8 cellular contexts compared by ENCODE assay signal in genomic region chr20:3820901-3821727, GRCh38. TPM values are rescaled to one million over a fixed set of nuclear protein-coding genes. Genes with fewer than 3 reads are reported as not detected.
DNase-seq lines count a peak whose midpoint lies in the region; ATAC-seq, FAIRE-seq and TF ChIP-seq lines count a peak whose summit lies in the region.

No MANE protein-coding gene starts in this region.

- FAIRE-seq in pancreas (lab: Jason Lieb, UNC), result no peak

- intact Hi-C loops in pancreas (cut with DNase I), result loop anchor here in 1 of 3 donors (5.0 kb wide), 1 partner anchor 34 kb away; the partner anchor contains the start of gene CENPB

- peak overlapping the region; percentile 78 for H3K4me3 Mint-ChIP-seq in endodermal cell

- ATAC-seq in pancreas (peak in 1 of 4 donors; percentile 1), GM19452 (IDR thresholded peaks at IDR 0.05; ENCODE audit: unreplicated experiment) (no peak), GM21526 (IDR thresholded peaks at IDR 0.05; ENCODE audit: low FRiP score, unreplicated experiment) (no peak)

- H3K4me1 ChIP-seq in endodermal cell (ENCODE audit: control insufficient read depth, insufficient read depth, low read length) (peaks cover 4% of the 10 kb centered on the region), pancreas (peaks cover 9 to 29% (median 21%) of the 10 kb centered on the region in 3 donors)

- H3K27ac Mint-ChIP-seq in endodermal cell, result peak overlapping the region; percentile 94

- peaks cover 5% of the 10 kb centered on the region for H3K4me1 Mint-ChIP-seq in endodermal cell

- H3K27ac ChIP-seq in endodermal cell (ENCODE audit: low read depth, low read length) (peak overlapping the region; percentile 97), pancreas (peak overlapping the region; percentile 98 to 100 (median 98))

- H3K27me3 Mint-ChIP-seq in endodermal cell (ENCODE audit: insufficient read depth), result peaks cover 5% of the 10 kb centered on the region

- peaks cover 14% of the 10 kb centered on the region for H3K36me3 ChIP-seq in endodermal cell (ENCODE audit: control insufficient read depth, insufficient read depth, low read length)
- peaks cover 0 to 27% (median 19%) of the 10 kb centered on the region in 3 donors for H3K36me3 ChIP-seq in pancreas

- H3K4me3 ChIP-seq in GM12875 (ENCODE audit: low read depth, low read length) (peak overlapping the region; percentile 77), LNCaP clone FGC (ENCODE audit: low read depth, low read length) (peak overlapping the region; percentile 59), endodermal cell (ENCODE audit: low read length) (peak overlapping the region; percentile 91), pancreas (peak overlapping the region; percentile 51 to 80 (median 65))

- WGBS in endodermal cell (ENCODE audit: insufficient coverage in 1 of 2, insufficient read length in 1 of 2), 2 experiments, result 62 to 73% methylated on average over 12 to 20 of the region's 20 CpGs
- 26 to 35% methylated on average over 20 of the region's 20 CpGs for WGBS in pancreas, 2 donors

- H3K9me3 ChIP-seq in endodermal cell (ENCODE audit: control insufficient read depth, low read length) (no peaks in the 10 kb centered on the region), pancreas (no peaks in the 10 kb centered on the region)

- H3K36me3 Mint-ChIP-seq in endodermal cell (ENCODE audit: low read depth), result peaks cover 4% of the 10 kb centered on the region

- no peaks in the 10 kb centered on the region for H3K27me3 ChIP-seq in endodermal cell (ENCODE audit: control insufficient read depth, insufficient read depth, low read length, poor library complexity, severe bottlenecking)
- no peaks in the 10 kb centered on the region for H3K27me3 ChIP-seq in pancreas

- no peaks in the 10 kb centered on the region for H3K9me3 Mint-ChIP-seq in endodermal cell

- TF ChIP-seq CTCF in GM12875 (IDR thresholded peaks at IDR 0.05; ENCODE audit: borderline replicate concordance, insufficient read depth, low read depth, low read length) (no peak), LNCaP clone FGC (IDR thresholded peaks at IDR 0.05; ENCODE audit: control insufficient read depth, extremely low read depth, insufficient read depth) (no peak), endodermal cell (conservative IDR thresholded peaks at IDR 0.05) (no peak), pancreas (IDR thresholded peaks at IDR 0.05) (no peak)

- DNase-seq in LNCaP clone FGC (ENCODE audit: low read depth) (no peak), endodermal cell (no peak), pancreas (peak in 1 of 6 donors; percentile 40), anterior cingulate cortex (lab: John Stamatoyannopoulos, UW) (no peak)
- DNase-seq in activated CD4-positive, alpha-beta T cell treated with anti-CD3 and anti-CD28 coated beads for 1 hour, result no peak

- peak overlapping the region; percentile 97 for H3K9ac ChIP-seq in endodermal cell (ENCODE audit: extremely low read depth, low read length, poor library complexity, severe bottlenecking)

RNA-seq across cellular contexts. Expression of gene AP5S1, which starts 0.8 kb away (rescaled TPM):
- total RNA-seq in endodermal cell (1 to 10 TPM; 5.1 to 6.1 TPM), pancreas (1 to 10 TPM; 4.7 to 7.9 (median 6.8) TPM)
- 4.1 TPM for polyA plus RNA-seq in endodermal cell (2013, experiment 1 of 2)
- polyA plus RNA-seq in endodermal cell (2013, experiment 2 of 2), result 3.8 TPM
- 1 to 10 TPM; 5.4 to 7.3 TPM for polyA plus RNA-seq in pancreas

RNA-seq across cellular contexts. Expression of gene CDC25B, which starts 25.0 kb away (rescaled TPM):
- total RNA-seq in endodermal cell (10 to 100 TPM; 25.7 to 33.6 TPM), pancreas (10 to 100 TPM in 2 of 6 donors, 1 to 10 TPM in 4; 3.7 to 13.5 (median 5.0) TPM)
- 52.9 TPM for polyA plus RNA-seq in endodermal cell (2013, experiment 1 of 2)
- 52.3 TPM for polyA plus RNA-seq in endodermal cell (2013, experiment 2 of 2)
- polyA plus RNA-seq in pancreas, result 10 to 100 TPM; 24.4 to 28.8 TPM

RNA-seq across cellular contexts. Expression of gene MAVS, which starts 25.5 kb away (rescaled TPM):
- total RNA-seq in endodermal cell, result 10 to 100 TPM; 43.1 to 43.2 TPM
- 17.0 TPM for polyA plus RNA-seq in endodermal cell (2013, experiment 1 of 2)
- 16.9 TPM for polyA plus RNA-seq in endodermal cell (2013, experiment 2 of 2)
- 10 to 100 TPM; 17.2 to 25.1 (median 21.6) TPM for total RNA-seq in pancreas
- polyA plus RNA-seq in pancreas, result 10 to 100 TPM in 1 of 2 donors, 1 to 10 TPM in 1; 9.5 to 20.5 TPM

RNA-seq across cellular contexts. Expression of gene CENPB, which starts 34.6 kb away (rescaled TPM):
- total RNA-seq in endodermal cell (10 to 100 TPM; 43.0 to 50.7 TPM), pancreas (10 to 100 TPM; 30.2 to 46.5 (median 39.3) TPM)
- 43.7 TPM for polyA plus RNA-seq in endodermal cell (2013, experiment 1 of 2)
- polyA plus RNA-seq in endodermal cell (2013, experiment 2 of 2), result 43.5 TPM
- polyA plus RNA-seq in pancreas, result 10 to 100 TPM; 34.0 to 44.2 TPM

RNA-seq across cellular contexts. Expression of gene SPEF1, which starts 39.9 kb away (rescaled TPM):
- total RNA-seq in endodermal cell (under 1 TPM; 0.35 to 0.44 TPM), pancreas (under 1 TPM; 0.20 to 0.55 (median 0.40) TPM)
- polyA plus RNA-seq in endodermal cell (2013, experiment 1 of 2), result 0.57 TPM
- 0.66 TPM for polyA plus RNA-seq in endodermal cell (2013, experiment 2 of 2)
- 1 to 10 TPM; 1.7 TPM for polyA plus RNA-seq in pancreas
